In the genomic region with DNA sequence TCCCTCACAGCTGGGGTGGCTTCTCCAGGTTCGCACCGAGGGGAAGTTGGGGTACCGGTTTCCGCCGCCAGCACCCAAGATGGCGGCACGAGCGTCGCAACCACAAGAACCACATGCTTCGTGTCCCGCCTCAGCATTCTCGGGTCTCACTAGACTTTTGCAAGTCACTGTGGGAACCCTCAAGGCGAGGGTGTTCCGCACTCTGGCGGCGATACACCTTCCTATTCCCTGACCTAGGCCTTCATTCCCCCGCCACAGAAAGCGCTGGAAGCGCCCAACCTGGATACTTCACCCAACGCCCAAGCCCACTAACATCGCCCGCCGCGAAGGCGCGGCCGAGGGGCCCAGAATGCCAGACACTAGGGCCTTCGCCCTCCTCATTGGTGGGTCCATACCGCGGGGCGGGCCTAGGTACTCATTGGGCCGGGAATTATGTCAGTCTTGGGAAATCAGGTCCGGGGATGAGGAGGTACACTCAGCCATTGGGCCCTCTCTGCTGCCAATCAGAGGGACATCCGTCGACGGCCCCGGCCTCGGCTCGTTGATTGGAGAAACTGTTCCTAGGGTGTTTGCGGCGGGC, we compare ENCODE assay signal across 1 cellular context.
A peak's percentile ranks its signal among the peaks of the same experiment; 100 is the strongest.
TF ChIP-seq lines count a peak whose summit lies in the region.

No MANE protein-coding gene starts in this region.

TF ChIP-seq in HepG2, 621 proteins besides CTCF, POLR2A, EP300 and RAD21 (continued from another document and continues in another):
- TF ChIP-seq PRDM4 (CRISPR knock-in tag; IDR thresholded peaks at IDR 0.05; ENCODE audit: borderline replicate concordance) (no peak), TOE1 (CRISPR knock-in tag; IDR thresholded peaks at IDR 0.05) (no peak), HNF1B (CRISPR knock-in tag; IDR thresholded peaks at IDR 0.05) (peak; percentile 77), ZFP62 (CRISPR knock-in tag; IDR thresholded peaks at IDR 0.05) (no peak), SAFB2 (CRISPR knock-in tag; IDR thresholded peaks at IDR 0.05; ENCODE audit: borderline replicate concordance, low read depth) (no peak; the same call in 1 of the 2 replicates), ZIK1 (CRISPR knock-in tag; IDR thresholded peaks at IDR 0.05; ENCODE audit: borderline replicate concordance, low read depth) (no peak), GLI4 (CRISPR knock-in tag; IDR thresholded peaks at IDR 0.05; ENCODE audit: borderline replicate concordance) (peak; percentile 27; the same call in 1 of the 2 replicates), EEA1 (CRISPR knock-in tag; IDR thresholded peaks at IDR 0.05; ENCODE audit: borderline replicate concordance) (no peak), ZNF609 (CRISPR knock-in tag; IDR thresholded peaks at IDR 0.05; ENCODE audit: borderline replicate concordance) (peak; percentile 63), ZNF790 (CRISPR knock-in tag; IDR thresholded peaks at IDR 0.05; ENCODE audit: borderline replicate concordance) (peak; percentile 92; the same call in 1 of the 2 replicates), NR2F1 (CRISPR knock-in tag; IDR thresholded peaks at IDR 0.05) (no peak), HINFP (CRISPR knock-in tag; IDR thresholded peaks at IDR 0.05; ENCODE audit: low read depth) (peak; percentile 79; the same call in 1 of the 2 replicates), NFYC (CRISPR knock-in tag; IDR thresholded peaks at IDR 0.05) (peak; percentile 97), SATB2 (CRISPR knock-in tag; IDR thresholded peaks at IDR 0.05) (peak; percentile 90), ZNF3 (CRISPR knock-in tag; IDR thresholded peaks at IDR 0.05) (no peak; the same call in 1 of the 2 replicates), ZFX (CRISPR knock-in tag; IDR thresholded peaks at IDR 0.05; ENCODE audit: low read depth) (peak; percentile 74), KLF11 (CRISPR knock-in tag; IDR thresholded peaks at IDR 0.05) (no peak; the same call in 1 of the 2 replicates), MAFK (conservative IDR thresholded peaks at IDR 0.05 in 1 of 2, IDR thresholded peaks at IDR 0.05 in 1 of 2; ENCODE audit: low read length in 2 of 2) (no peak), KMT2A (CRISPR knock-in tag; IDR thresholded peaks at IDR 0.05) (no peak; the same call in none of the 2 replicates), GABPB1 (CRISPR knock-in tag; IDR thresholded peaks at IDR 0.05) (peak; percentile 92; the same call in 1 of the 2 replicates), ZZZ3 (CRISPR knock-in tag; IDR thresholded peaks at IDR 0.05; ENCODE audit: borderline replicate concordance) (peak; percentile 93), ZC3H13 (CRISPR knock-in tag; IDR thresholded peaks at IDR 0.05) (no peak), EHMT2 (IDR thresholded peaks at IDR 0.05; ENCODE audit: borderline replicate concordance, low read depth, low read length) (0 out of 2 replicates have a peak, but pooled peaks have one; percentile 47), NFE2 (CRISPR knock-in tag; IDR thresholded peaks at IDR 0.05) (no peak), DNMT1 (CRISPR knock-in tag; IDR thresholded peaks at IDR 0.05) (no peak), CC2D1A (CRISPR knock-in tag; IDR thresholded peaks at IDR 0.05) (0 out of 2 replicates have a peak, but pooled peaks have one; percentile 10), ISX (CRISPR knock-in tag; conservative IDR thresholded peaks at IDR 0.05) (0 out of 2 replicates have a peak, but pooled peaks have one; percentile 91), MTF2 (CRISPR knock-in tag; IDR thresholded peaks at IDR 0.05; ENCODE audit: borderline replicate concordance) (0 out of 2 replicates have a peak, but pooled peaks have one; percentile 76), TP53 (CRISPR knock-in tag; conservative IDR thresholded peaks at IDR 0.05) (peak; percentile 67; the same call in 1 of the 2 replicates), MYNN (CRISPR knock-in tag; IDR thresholded peaks at IDR 0.05; ENCODE audit: low read depth) (0 out of 2 replicates have a peak, but pooled peaks have one; percentile 9), KLF13 (CRISPR knock-in tag; IDR thresholded peaks at IDR 0.05) (no peak), ASH2L (IDR thresholded peaks at IDR 0.05; ENCODE audit: insufficient read length, low read depth, low read length) (no peak), SRY (CRISPR knock-in tag; IDR thresholded peaks at IDR 0.05) (peak; percentile 85; the same call in 1 of the 2 replicates), DRAP1 (CRISPR knock-in tag; IDR thresholded peaks at IDR 0.05) (peak; percentile 80), SRF (IDR thresholded peaks at IDR 0.05; ENCODE audit: low read depth, low read length) (no peak), ZFP36L2 (CRISPR knock-in tag; IDR thresholded peaks at IDR 0.05) (no peak), ZFP36 (IDR thresholded peaks at IDR 0.05; ENCODE audit: borderline replicate concordance, low read depth, low read length, partially characterized antibody) (no peak), ZMYM3 (CRISPR knock-in tag; IDR thresholded peaks at IDR 0.05) (no peak), ZNF264 (CRISPR knock-in tag; IDR thresholded peaks at IDR 0.05) (0 out of 2 replicates have a peak, but pooled peaks have one; percentile 61), RFX1 (IDR thresholded peaks at IDR 0.05) (no peak), ZNF678 (CRISPR knock-in tag; IDR thresholded peaks at IDR 0.05) (0 out of 2 replicates have a peak, but pooled peaks have one; percentile 83)
- TF ChIP-seq, protein P1, sequence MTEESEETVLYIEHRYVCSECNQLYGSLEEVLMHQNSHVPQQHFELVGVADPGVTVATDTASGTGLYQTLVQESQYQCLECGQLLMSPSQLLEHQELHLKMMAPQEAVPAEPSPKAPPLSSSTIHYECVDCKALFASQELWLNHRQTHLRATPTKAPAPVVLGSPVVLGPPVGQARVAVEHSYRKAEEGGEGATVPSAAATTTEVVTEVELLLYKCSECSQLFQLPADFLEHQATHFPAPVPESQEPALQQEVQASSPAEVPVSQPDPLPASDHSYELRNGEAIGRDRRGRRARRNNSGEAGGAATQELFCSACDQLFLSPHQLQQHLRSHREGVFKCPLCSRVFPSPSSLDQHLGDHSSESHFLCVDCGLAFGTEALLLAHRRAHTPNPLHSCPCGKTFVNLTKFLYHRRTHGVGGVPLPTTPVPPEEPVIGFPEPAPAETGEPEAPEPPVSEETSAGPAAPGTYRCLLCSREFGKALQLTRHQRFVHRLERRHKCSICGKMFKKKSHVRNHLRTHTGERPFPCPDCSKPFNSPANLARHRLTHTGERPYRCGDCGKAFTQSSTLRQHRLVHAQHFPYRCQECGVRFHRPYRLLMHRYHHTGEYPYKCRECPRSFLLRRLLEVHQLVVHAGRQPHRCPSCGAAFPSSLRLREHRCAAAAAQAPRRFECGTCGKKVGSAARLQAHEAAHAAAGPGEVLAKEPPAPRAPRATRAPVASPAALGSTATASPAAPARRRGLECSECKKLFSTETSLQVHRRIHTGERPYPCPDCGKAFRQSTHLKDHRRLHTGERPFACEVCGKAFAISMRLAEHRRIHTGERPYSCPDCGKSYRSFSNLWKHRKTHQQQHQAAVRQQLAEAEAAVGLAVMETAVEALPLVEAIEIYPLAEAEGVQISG (CRISPR knock-in tag; IDR thresholded peaks at IDR 0.05), result no peak; the same call in 1 of the 2 replicates
